1 cellular context compared by ENCODE assay signal in genomic region chr15:52164631-52165265, GRCh38.
A peak's percentile ranks its signal among the peaks of the same experiment; 100 is the strongest.
TF ChIP-seq lines count a peak whose summit lies in the region.

No MANE protein-coding gene starts in this region.

TF ChIP-seq in K562, 482 proteins besides CTCF, POLR2A, EP300 and RAD21 (continued from another document):
- TF ChIP-seq USF2 (CRISPR knock-in tag; IDR thresholded peaks at IDR 0.05) (peak; percentile 63), SPI1 (IDR thresholded peaks at IDR 0.05; ENCODE audit: borderline replicate concordance, low read depth, low read length) (peak; percentile 60), RAD51 (IDR thresholded peaks at IDR 0.05; ENCODE audit: borderline replicate concordance, low read depth) (peak; percentile 48; the same call in 1 of the 2 replicates), ZBTB11 (CRISPR knock-in tag; IDR thresholded peaks at IDR 0.05) (no peak), SMAD1 (IDR thresholded peaks at IDR 0.05; ENCODE audit: low read depth, low read length, partially characterized antibody) (no peak)
